In genomic region chr5:176365663-176366574, GRCh38 we compare ENCODE assay signal across 8 cellular contexts. TPM values are rescaled to one million over a fixed set of nuclear protein-coding genes. Genes with fewer than 3 reads are reported as not detected.
DNase-seq lines count a peak whose midpoint lies in the region; ATAC-seq and TF ChIP-seq lines count a peak whose summit lies in the region.

No MANE protein-coding gene starts in this region.

- CTCF ChIA-PET in OCI-LY7 (lab: Charles Lee; ENCODE audit: unreplicated experiment) = no interaction called here

- peaks cover 4% of the 10 kb centered on the region for H3K79me2 ChIP-seq in OCI-LY7 (ENCODE audit: insufficient read depth, low read depth, low read length)

- H3K9me3 ChIP-seq in OCI-LY7 (ENCODE audit: low read length) = no peaks in the 10 kb centered on the region
- no peaks in the 10 kb centered on the region for H3K9me3 ChIP-seq in breast epithelium

- ATAC-seq in HG03139 (IDR thresholded peaks at IDR 0.05; ENCODE audit: unreplicated experiment) = no peak

- no peak overlapping the region for H2AFZ ChIP-seq in OCI-LY7 (ENCODE audit: low read length)

- no TSS peak for BruUV-seq in OCI-LY7 (replicated peaks; lab: Mats Ljungman, UMichigan)

- H3K27me3 ChIP-seq in breast epithelium = no peaks in the 10 kb centered on the region

- H3K4me3 ChIP-seq in OCI-LY7 (ENCODE audit: low read depth, low read length, poor library complexity, severe bottlenecking) (no peak overlapping the region), breast epithelium (peak overlapping the region; percentile 63 to 99 (median 83)), skin epidermis (peak overlapping the region; percentile 56 to 92 (median 79))

- H3K27ac ChIP-seq in OCI-LY7 (ENCODE audit: low read depth, low read length, poor library complexity, severe bottlenecking) (no peak overlapping the region), breast epithelium (peak overlapping the region; percentile 36 to 81), skin epidermis (peak overlapping the region in 20 of 21 experiments; percentile 0 to 86 (median 76))

- POLR2A ChIA-PET in OCI-LY7 (lab: Charles Lee) = no interaction called here

- no peaks in the 10 kb centered on the region for H3K9me2 ChIP-seq in OCI-LY7 (ENCODE audit: insufficient read depth, low read length)

- H3K4me1 ChIP-seq in OCI-LY7 (ENCODE audit: insufficient read depth, low read length, poor library complexity, severe bottlenecking) = peaks cover 10% of the 10 kb centered on the region
- H3K4me1 ChIP-seq in breast epithelium = no peaks in the 10 kb centered on the region

- peak; percentile 46 for DNase-seq in Ammon's horn (ENCODE audit: low spot score)
- peak; percentile 63 for DNase-seq in GM20000 (ENCODE audit: low spot score)
- no peak for DNase-seq in OCI-LY7 (ENCODE audit: low spot score)
- no peak for DNase-seq in breast epithelium (ENCODE audit: low spot score in 2 of 2)
- DNase-seq in islet precursor cell = peak; percentile 77
- DNase-seq in NCI-H2171 treated with DMSO at 0.1 percent for 48 hours (lab: John Stamatoyannopoulos, UW) = no peak

- H3K36me3 ChIP-seq in OCI-LY7 (ENCODE audit: insufficient read depth, low read length) = no peaks in the 10 kb centered on the region
- no peaks in the 10 kb centered on the region for H3K36me3 ChIP-seq in breast epithelium

- intact Hi-C loops in OCI-LY7 (cut with micrococcal nuclease; ENCODE audit: unreplicated experiment) = no loop called here
- intact Hi-C loops in breast epithelium (cut with DNase I; ENCODE audit: low total_unique reads) = no loop called here

- H4K20me1 ChIP-seq in OCI-LY7 (ENCODE audit: insufficient read depth, low read length) = no peaks in the 10 kb centered on the region; the same call in 1 of the 2 replicates

- TF ChIP-seq CTCF in GM20000 (IDR thresholded peaks at IDR 0.05; ENCODE audit: extremely low read depth, missing control alignments) = no peak
- no peak for TF ChIP-seq CTCF in OCI-LY7 (conservative IDR thresholded peaks at IDR 0.05; ENCODE audit: low read length)
- no peak for TF ChIP-seq CTCF in breast epithelium (IDR thresholded peaks at IDR 0.05)

- peak overlapping the region; percentile 41; the same call in 1 of the 2 replicates for H3K4me2 ChIP-seq in OCI-LY7 (ENCODE audit: low read length)

- no peak for TF ChIP-seq POLR2A in breast epithelium (IDR thresholded peaks at IDR 0.05)

RNA-seq across cellular contexts. Expression of gene ARL10, which starts 0.6 kb away (rescaled TPM):
- total RNA-seq in OCI-LY7 (2014; rRNA removed; shearing (Covaris generic)) = 0.03 TPM in 1 of 2 replicates, not detected in the other
- total RNA-seq in OCI-LY7 (2022) = 0.04 and 0.06 TPM in 2 replicates
- 10 to 100 TPM in 1 of 3 donors, 1 to 10 TPM in 2; 5.6 to 17.7 (median 6.6) TPM for total RNA-seq in breast epithelium

RNA-seq across cellular contexts. Expression of gene KIAA1191, which starts 4.4 kb away (rescaled TPM):
- 27.5 and 33.3 TPM in 2 replicates for total RNA-seq in OCI-LY7 (2014; rRNA removed; shearing (Covaris generic))
- total RNA-seq in OCI-LY7 (2022) (41.2 and 42.1 TPM in 2 replicates), breast epithelium (100 to 1,000 TPM in 1 of 3 donors, 10 to 100 TPM in 2; 82.2 to 102 (median 90.7) TPM)

RNA-seq across cellular contexts. Expression of gene NOP16, which starts 22.5 kb away (rescaled TPM):
- 83.8 and 91.5 TPM in 2 replicates for total RNA-seq in OCI-LY7 (2014; rRNA removed; shearing (Covaris generic))
- total RNA-seq in OCI-LY7 (2022) (63.8 and 86.4 TPM in 2 replicates), breast epithelium (10 to 100 TPM in 2 of 3 donors, 1 to 10 TPM in 1; 8.5 to 13.8 (median 12.4) TPM)

RNA-seq across cellular contexts. Expression of gene HIGD2A, which starts 22.6 kb away (rescaled TPM):
- 140 and 223 TPM in 2 replicates for total RNA-seq in OCI-LY7 (2014; rRNA removed; shearing (Covaris generic))
- total RNA-seq in OCI-LY7 (2022) (145 and 155 TPM in 2 replicates), breast epithelium (100 to 1,000 TPM in 1 of 3 donors, 10 to 100 TPM in 2; 68.5 to 134 (median 80.2) TPM)

RNA-seq across cellular contexts. Expression of gene CLTB, which starts 50.4 kb away (rescaled TPM):
- 53.4 and 69.2 TPM in 2 replicates for total RNA-seq in OCI-LY7 (2014; rRNA removed; shearing (Covaris generic))
- total RNA-seq in OCI-LY7 (2022) (44.5 and 53.0 TPM in 2 replicates), breast epithelium (100 to 1,000 TPM in 2 of 3 donors, 10 to 100 TPM in 1; 91.0 to 122 (median 121) TPM)

Comparison
In these comparisons a context has a peak if more than half of its experiments do, and no peak if none do; other contexts are left out.
1. DNase-seq: peak in Ammon's horn (single experiment), GM20000 (single experiment) and islet precursor cell (single experiment); none in OCI-LY7 (single experiment), breast epithelium (0 of 2) and NCI-H2171 treated with DMSO at 0.1 percent for 48 hours (single experiment).
2. RNA of gene ARL10, which starts 0.6 kb away (total RNA-seq): 5.6 to 17.7 TPM in breast epithelium; 0.03 to 0.06 TPM in OCI-LY7; every median in the first group is over 4 times any median in the second.
3. RNA of gene NOP16, which starts 22.5 kb away (total RNA-seq): 63.8 to 91.5 TPM in OCI-LY7; 8.5 to 13.8 TPM in breast epithelium; every median in the first group is over 4 times any median in the second.